In genomic region chr14:34211732-34212131, GRCh38 we compare ENCODE assay signal across 1 cellular context.
A peak's percentile ranks its signal among the peaks of the same experiment; 100 is the strongest.
TF ChIP-seq lines count a peak whose summit lies in the region.

No MANE protein-coding gene starts in this region.

TF ChIP-seq in GM12878, 131 proteins besides CTCF, POLR2A, EP300 and RAD21 (continued from another document and continues in another):
- TF ChIP-seq SP1 (IDR thresholded peaks at IDR 0.05; ENCODE audit: low read depth, low read length) (no peak), GATAD2B (conservative IDR thresholded peaks at IDR 0.05; ENCODE audit: low read depth) (peak; percentile 62; the same call in 1 of the 2 replicates), NFXL1 (IDR thresholded peaks at IDR 0.05; ENCODE audit: borderline replicate concordance) (no peak), ZNF622 (IDR thresholded peaks at IDR 0.05) (no peak), CUX1 (IDR thresholded peaks at IDR 0.05; ENCODE audit: insufficient replicate concordance, low read depth, low read length) (peak; percentile 66), POU2F2 (IDR thresholded peaks at IDR 0.05; ENCODE audit: borderline replicate concordance, low read depth, low read length) (no peak), EGR1 (IDR thresholded peaks at IDR 0.05; ENCODE audit: borderline replicate concordance in 1 of 2, low read depth in 2 of 2, low read length in 2 of 2) (no peak), SMARCA5 (IDR thresholded peaks at IDR 0.05) (no peak), SIN3A (IDR thresholded peaks at IDR 0.05; ENCODE audit: low read depth, low read length) (no peak), SUZ12 (IDR thresholded peaks at IDR 0.05; ENCODE audit: unreplicated experiment) (no peak), RFX5 (IDR thresholded peaks at IDR 0.05; ENCODE audit: low read depth, low read length) (no peak), CEBPB (IDR thresholded peaks at IDR 0.05; ENCODE audit: borderline replicate concordance in 1 of 2, low read depth in 2 of 2, low read length in 2 of 2) (no peak), POLR2AphosphoS5 (IDR thresholded peaks at IDR 0.05; ENCODE audit: low read length) (no peak), FOXK2 (IDR thresholded peaks at IDR 0.05) (no peak), SMC3 (IDR thresholded peaks at IDR 0.05; ENCODE audit: borderline replicate concordance, low read length) (no peak), ZZZ3 (IDR thresholded peaks at IDR 0.05; ENCODE audit: control insufficient read depth, insufficient read length, low read depth) (no peak), CREM (IDR thresholded peaks at IDR 0.05; ENCODE audit: low read depth) (no peak), HDAC2 (IDR thresholded peaks at IDR 0.05) (no peak), NRF1 (conservative IDR thresholded peaks at IDR 0.05; ENCODE audit: low read depth, low read length) (no peak), TCF3 (IDR thresholded peaks at IDR 0.05; ENCODE audit: borderline replicate concordance, insufficient read depth, low read depth, low read length) (no peak), BCLAF1 (IDR thresholded peaks at IDR 0.05) (no peak), MLLT1 (IDR thresholded peaks at IDR 0.05) (no peak), E4F1 (IDR thresholded peaks at IDR 0.05; ENCODE audit: borderline replicate concordance, partially characterized antibody) (no peak), PAX8 (IDR thresholded peaks at IDR 0.05) (no peak), KDM1A (IDR thresholded peaks at IDR 0.05; ENCODE audit: borderline replicate concordance) (no peak), TAF1 (IDR thresholded peaks at IDR 0.05; ENCODE audit: borderline replicate concordance, low read depth, low read length) (no peak), ATF7 (IDR thresholded peaks at IDR 0.05; ENCODE audit: low read depth) (peak; percentile 37; the same call in 1 of the 2 replicates), ZBTB33 (IDR thresholded peaks at IDR 0.05) (no peak), NR2F1 (conservative IDR thresholded peaks at IDR 0.05) (no peak), ATF3 (IDR thresholded peaks at IDR 0.05; ENCODE audit: borderline replicate concordance, extremely low read depth, low read depth, low read length) (no peak), ZBTB40 (IDR thresholded peaks at IDR 0.05; ENCODE audit: borderline replicate concordance) (no peak), STAT3 (IDR thresholded peaks at IDR 0.05; ENCODE audit: low read depth, low read length) (0 out of 2 replicates have a peak, but pooled peaks have one; percentile 59), BACH1 (IDR thresholded peaks at IDR 0.05; ENCODE audit: borderline replicate concordance) (peak; percentile 49; the same call in 1 of the 2 replicates), SMAD5 (IDR thresholded peaks at IDR 0.05; ENCODE audit: low read depth) (no peak), MXI1 (IDR thresholded peaks at IDR 0.05; ENCODE audit: low read depth, low read length) (0 out of 2 replicates have a peak, but pooled peaks have one; percentile 23), NFIC (IDR thresholded peaks at IDR 0.05; ENCODE audit: low read depth, low read length) (no peak), PBX3 (IDR thresholded peaks at IDR 0.05; ENCODE audit: insufficient replicate concordance, low read depth, low read length) (no peak), SREBF2 (IDR thresholded peaks at IDR 0.05; ENCODE audit: low read length) (no peak), NKRF (conservative IDR thresholded peaks at IDR 0.05) (no peak)
